In the genomic region with DNA sequence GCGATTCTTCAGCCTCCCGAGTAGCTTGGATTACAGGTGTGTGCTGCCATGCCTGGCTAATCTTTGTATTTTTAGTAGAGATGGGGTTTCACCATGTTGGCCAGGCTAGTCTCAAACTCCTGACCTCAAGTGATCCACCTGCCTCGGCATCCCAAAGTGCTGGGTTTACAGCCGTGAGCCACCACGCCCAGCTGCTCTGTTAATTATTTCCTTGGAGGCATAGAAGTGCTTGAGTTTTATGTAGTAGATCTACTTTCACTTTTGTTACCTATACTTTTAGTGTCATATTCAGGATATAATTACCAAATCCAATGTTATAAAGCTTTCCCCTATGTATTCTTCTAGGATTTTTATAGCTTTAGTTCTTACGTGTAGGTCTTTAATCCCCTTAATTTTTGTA, we compare ENCODE assay signal across 26 cellular contexts.
"Had no signal": no experiment of that assay in that cellular context is flagged by ENCODE, and none has a peak within 500 bp of the region (broad histone marks: within the 10 kb centered on the region; RNA-seq: fewer than 3 reads in every experiment).

No MANE protein-coding gene starts in this region.

- H3K36me3 ChIP-seq: esophagus squamous epithelium, heart right ventricle, right atrium auricular region, tibial nerve, upper lobe of right lung, uterus had no signal

- H3K4me3 Mint-ChIP-seq: effector memory CD8-positive, alpha-beta T cell; memory B cell; naive thymus-derived CD4-positive, alpha-beta T cell; nephron; neural progenitor cell; stimulated activated effector memory CD8-positive, alpha-beta T cell treated with anti-CD3 and anti-CD28 coated beads, Interleukin-12 subunit alpha, Interleukin-12 subunit beta, amount 100 ng/mL, for 72 hours had no signal

- H3K4me3 ChIP-seq: esophagus squamous epithelium, heart right ventricle, lung, neural progenitor cell, right atrium auricular region, testis, tibial nerve, upper lobe of right lung, uterus had no signal

- H3K4me1 Mint-ChIP-seq: memory B cell; naive thymus-derived CD4-positive, alpha-beta T cell; nephron; neural progenitor cell; stimulated activated effector memory CD8-positive, alpha-beta T cell treated with anti-CD3 and anti-CD28 coated beads, Interleukin-12 subunit alpha, Interleukin-12 subunit beta, amount 100 ng/mL, for 72 hours had no signal

- ATAC-seq: effector memory CD8-positive, alpha-beta T cell; heart right ventricle; left lobe of liver; naive thymus-derived CD4-positive, alpha-beta T cell; sciatic nerve; stimulated activated effector memory CD8-positive, alpha-beta T cell treated with anti-CD3 and anti-CD28 coated beads, Interleukin-12 subunit alpha, Interleukin-12 subunit beta, amount 100 ng/mL, for 72 hours; upper lobe of right lung had no signal

- H3K27me3 Mint-ChIP-seq: memory B cell had no signal

- H3K36me3 Mint-ChIP-seq: memory B cell; naive thymus-derived CD4-positive, alpha-beta T cell; neural progenitor cell; stimulated activated effector memory CD8-positive, alpha-beta T cell treated with anti-CD3 and anti-CD28 coated beads, Interleukin-12 subunit alpha, Interleukin-12 subunit beta, amount 100 ng/mL, for 72 hours had no signal

- H3K9me3 Mint-ChIP-seq: effector memory CD8-positive, alpha-beta T cell; nephron; neural progenitor cell; stimulated activated effector memory CD8-positive, alpha-beta T cell treated with anti-CD3 and anti-CD28 coated beads, Interleukin-12 subunit alpha, Interleukin-12 subunit beta, amount 100 ng/mL, for 72 hours had no signal

- H3K27ac Mint-ChIP-seq: effector memory CD8-positive, alpha-beta T cell; memory B cell; naive thymus-derived CD4-positive, alpha-beta T cell; nephron; neural progenitor cell; progenitor cell of endocrine pancreas; stimulated activated effector memory CD8-positive, alpha-beta T cell treated with anti-CD3 and anti-CD28 coated beads, Interleukin-12 subunit alpha, Interleukin-12 subunit beta, amount 100 ng/mL, for 72 hours had no signal

- H3K9me3 ChIP-seq: esophagus squamous epithelium, right atrium auricular region, testis, tibial nerve, upper lobe of right lung, uterus had no signal

- DNase-seq: cortex of kidney; effector memory CD8-positive, alpha-beta T cell; erythroblast; esophagus squamous epithelium; foreskin melanocyte; glutamatergic neuron; heart right ventricle; hippocampal formation; naive thymus-derived CD4-positive, alpha-beta T cell; stimulated activated CD4-positive, alpha-beta T cell treated with anti-CD3 and anti-CD28 coated beads, Interleukin-2, amount 100 ng/mL, for 24 hours; stimulated activated CD4-positive, alpha-beta T cell treated with anti-CD3 and anti-CD28 coated beads, Interleukin-4, amount 100 ng/mL, for 24 hours; stimulated activated naive CD4-positive, alpha-beta T cell treated with Interleukin-2 at 50 U/mL for 16 hours; substantia nigra; testis; upper lobe of right lung; uterus had no signal

- H3K27me3 ChIP-seq: heart right ventricle, neural progenitor cell, right atrium auricular region, testis, tibial nerve, upper lobe of right lung, uterus had no signal
